Comparison of ENCODE assay signal across 1 cellular context in the genomic region with DNA sequence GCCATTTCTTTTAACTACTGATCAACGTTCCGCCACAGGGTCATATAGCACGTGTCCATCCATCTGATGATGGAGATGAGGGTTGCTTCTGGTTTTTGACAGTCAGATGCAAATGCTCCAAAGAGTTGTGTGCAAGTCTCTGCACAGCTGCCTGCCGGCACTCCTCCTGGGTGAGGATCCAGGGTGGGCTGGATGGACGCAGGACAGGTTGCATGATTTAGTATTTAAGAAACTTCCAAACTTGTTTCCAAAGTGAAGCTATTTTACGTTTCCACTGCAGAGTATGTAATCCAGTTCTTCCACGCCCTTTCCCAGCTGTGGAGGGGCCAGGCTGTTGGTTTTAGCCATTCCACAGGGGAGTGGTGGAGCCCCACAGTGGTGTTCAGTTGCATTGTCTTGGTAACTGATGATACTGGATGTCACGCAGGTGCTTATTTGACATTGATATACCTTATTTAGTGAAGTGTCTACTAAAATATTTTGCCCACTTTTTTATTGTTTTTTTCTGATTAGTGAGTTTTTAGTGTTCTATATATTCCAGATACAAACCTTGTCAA.
TF ChIP-seq lines count a peak whose summit lies in the region.

No MANE protein-coding gene starts in this region.

TF ChIP-seq in IMR-90, 13 proteins besides CTCF, POLR2A, EP300 and RAD21:
- TF ChIP-seq RFX5 (IDR thresholded peaks at IDR 0.05; ENCODE audit: low read depth, low read length): no peak
- TF ChIP-seq FOS (IDR thresholded peaks at IDR 0.05; ENCODE audit: low read depth, low read length): no peak
- TF ChIP-seq SMC3 (IDR thresholded peaks at IDR 0.05; ENCODE audit: low read depth, low read length): no peak
- TF ChIP-seq, protein P1, sequence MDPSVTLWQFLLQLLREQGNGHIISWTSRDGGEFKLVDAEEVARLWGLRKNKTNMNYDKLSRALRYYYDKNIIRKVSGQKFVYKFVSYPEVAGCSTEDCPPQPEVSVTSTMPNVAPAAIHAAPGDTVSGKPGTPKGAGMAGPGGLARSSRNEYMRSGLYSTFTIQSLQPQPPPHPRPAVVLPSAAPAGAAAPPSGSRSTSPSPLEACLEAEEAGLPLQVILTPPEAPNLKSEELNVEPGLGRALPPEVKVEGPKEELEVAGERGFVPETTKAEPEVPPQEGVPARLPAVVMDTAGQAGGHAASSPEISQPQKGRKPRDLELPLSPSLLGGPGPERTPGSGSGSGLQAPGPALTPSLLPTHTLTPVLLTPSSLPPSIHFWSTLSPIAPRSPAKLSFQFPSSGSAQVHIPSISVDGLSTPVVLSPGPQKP (IDR thresholded peaks at IDR 0.05; ENCODE audit: borderline replicate concordance, low read depth, low read length): no peak
- TF ChIP-seq MAFK (IDR thresholded peaks at IDR 0.05; ENCODE audit: low read depth, low read length): no peak
- TF ChIP-seq RCOR1 (IDR thresholded peaks at IDR 0.05; ENCODE audit: insufficient replicate concordance, low read length): no peak
- no peak for TF ChIP-seq CEBPB (IDR thresholded peaks at IDR 0.05; ENCODE audit: low read depth, low read length)
- no peak for TF ChIP-seq MAZ (IDR thresholded peaks at IDR 0.05; ENCODE audit: borderline replicate concordance, low read depth, low read length)
- no peak for TF ChIP-seq CHD1 (IDR thresholded peaks at IDR 0.05; ENCODE audit: low read depth, low read length)
